In genomic region chr1:115134850-115135484, GRCh38 we compare ENCODE assay signal across 13 cellular contexts. TPM values are rescaled to one million over a fixed set of nuclear protein-coding genes. Genes with fewer than 3 reads are reported as not detected.
DNase-seq lines count a peak whose midpoint lies in the region; ATAC-seq and TF ChIP-seq lines count a peak whose summit lies in the region.
"Had no signal": no experiment of that assay in that cellular context is flagged by ENCODE, and none has a peak within 500 bp of the region (broad histone marks: within the 10 kb centered on the region; RNA-seq: fewer than 3 reads in every experiment).

No MANE protein-coding gene starts in this region.

- no peak for TF ChIP-seq POLR2A in uterus (IDR thresholded peaks at IDR 0.05)

- peak; percentile 26 for TF ChIP-seq CTCF in brain microvascular endothelial cell (IDR thresholded peaks at IDR 0.05; ENCODE audit: low read depth, low read length, missing control alignments)
- TF ChIP-seq CTCF in uterus (IDR thresholded peaks at IDR 0.05): no peak

- peak overlapping the region; percentile 77 for H3K27ac ChIP-seq in brain microvascular endothelial cell
- H3K27ac ChIP-seq in uterus: peak overlapping the region in 1 of 2 donors; percentile 61

- no peaks in the 10 kb centered on the region for H3K9me3 ChIP-seq in uterus

- H3K27me3 ChIP-seq in brain microvascular endothelial cell (replicated peaks) (no peaks in the 10 kb centered on the region), uterus (no peaks in the 10 kb centered on the region)

- H3K36me3 ChIP-seq in brain microvascular endothelial cell (replicated peaks): no peaks in the 10 kb centered on the region
- no peaks in the 10 kb centered on the region for H3K36me3 ChIP-seq in uterus

- intact Hi-C loops in left ventricle myocardium superior (cut with micrococcal nuclease): loop anchor here (5.0 kb wide), 1 partner anchor 327 kb away; no protein-coding TSS in a partner anchor
- intact Hi-C loops in Right ventricle myocardium inferior (cut with DNase I): no loop called here
- intact Hi-C loops in uterus (cut with DNase I; ENCODE audit: low total_unique reads): no loop called here

- peaks cover 0 to 9% of the 10 kb centered on the region in 2 donors for H3K4me1 ChIP-seq in uterus

- H3K4me3 ChIP-seq in brain microvascular endothelial cell (ENCODE audit: low read depth, low read length) (no peak overlapping the region), uterus (no peak overlapping the region)
- H3K4me3 ChIP-seq: skin epidermis had no signal

- in situ Hi-C loops in brain microvascular endothelial cell (cut with HindIII; ENCODE audit: low pct_ligation_motif_present, low sequenced_read_pairs): no loop called here

- DNase-seq in left ventricle myocardium superior (no peak), Right ventricle myocardium inferior (ENCODE audit: missing footprints) (no peak), brain microvascular endothelial cell (peak; percentile 89), islet precursor cell (peak; percentile 82), uterus (no peak)
- no peak for DNase-seq in central memory CD4-positive, alpha-beta T cell
- no peak for DNase-seq in activated CD4-positive, alpha-beta T cell treated with anti-CD3 and anti-CD28 coated beads, Interleukin-2, amount 50 U/mL, for 1 hour
- DNase-seq: activated T-cell treated with anti-CD3 and anti-CD28 coated beads for 4 hours; cortex of kidney; NCI-H526; stimulated activated CD8-positive, alpha-beta memory T cell treated with anti-CD3 and anti-CD28 coated beads, Interleukin-4, amount 100 ng/mL, for 48 hours had no signal

- ATAC-seq in left ventricle myocardium superior (peak; percentile 18), Right ventricle myocardium inferior (no peak), GM18511 (IDR thresholded peaks at IDR 0.05; ENCODE audit: unreplicated experiment) (no peak)

RNA-seq across cellular contexts. Expression of gene TSPAN2, which starts 45.7 kb away (rescaled TPM):
- total RNA-seq in left ventricle myocardium superior (6.2 TPM), Right ventricle myocardium inferior (10.3 TPM), uterus (10 to 100 TPM; 40.5 to 87.6 (median 56.8) TPM)

Comparison
In these comparisons a context has a peak if more than half of its experiments do, and no peak if none do; other contexts are left out.
1. DNase-seq: peak in brain microvascular endothelial cell (single experiment) and islet precursor cell (single experiment); none in left ventricle myocardium superior (single experiment), Right ventricle myocardium inferior (single experiment), uterus (0 of 2), central memory CD4-positive, alpha-beta T cell (single experiment) and activated CD4-positive, alpha-beta T cell treated with anti-CD3 and anti-CD28 coated beads, Interleukin-2, amount 50 U/mL, for 1 hour (single experiment).